In the genomic region with DNA sequence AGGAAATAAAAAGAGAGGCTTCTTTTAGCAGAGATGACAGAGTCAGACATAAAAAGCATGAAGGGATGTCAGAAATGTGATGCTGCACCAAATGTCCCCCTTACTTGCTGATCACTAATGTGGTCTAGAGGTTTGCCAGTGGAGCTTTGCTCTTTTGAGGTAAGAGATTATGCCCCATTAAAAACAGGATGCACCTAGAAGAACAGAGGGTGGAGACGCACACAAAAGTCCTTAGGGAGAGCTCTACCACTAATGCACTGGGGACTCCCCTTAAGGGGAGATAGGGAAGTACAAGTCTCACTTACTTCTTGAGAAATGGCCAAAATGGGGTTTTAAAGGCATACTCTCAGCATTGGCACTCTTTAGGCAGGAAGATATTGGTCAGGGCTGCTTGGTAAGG, we compare ENCODE assay signal across 24 cellular contexts. TPM values are rescaled to one million over a fixed set of nuclear protein-coding genes. Genes with fewer than 3 reads are reported as not detected.
DNase-seq lines count a peak whose midpoint lies in the region; ATAC-seq and TF ChIP-seq lines count a peak whose summit lies in the region.
"Had no signal": no experiment of that assay in that cellular context is flagged by ENCODE, and none has a peak within 500 bp of the region (broad histone marks: within the 10 kb centered on the region; RNA-seq: fewer than 3 reads in every experiment).

No MANE protein-coding gene starts in this region.

- CTCF ChIA-PET in activated B cell treated with CpG ODN at 0.5 μM for 24 hours (lab: Charles Lee), result interaction anchor here (1.3 kb wide), 1 partner anchor 151 kb away, joined by 3 read pairs; no protein-coding TSS in a partner anchor

- no peak for TF ChIP-seq EP300 in stomach (IDR thresholded peaks at IDR 0.05)

- H3K36me3 Mint-ChIP-seq in activated naive CD8-positive, alpha-beta T cell, result no peaks in the 10 kb centered on the region
- no peaks in the 10 kb centered on the region for H3K36me3 Mint-ChIP-seq in activated naive CD8-positive, alpha-beta T cell treated with anti-CD3 and anti-CD28 coated beads, Interleukin-2, amount 50 U/mL, for 24 hours (ENCODE audit: low read depth)
- H3K36me3 Mint-ChIP-seq in IgD-negative memory B cell (no peaks in the 10 kb centered on the region), activated B cell treated with CpG ODN at 0.5 μM for 24 hours (ENCODE audit: low read depth) (no peaks in the 10 kb centered on the region), osteocyte (ENCODE audit: unreplicated experiment) (no peaks in the 10 kb centered on the region)

- no peak overlapping the region for H3K4me3 ChIP-seq in stomach
- H3K4me3 ChIP-seq: heart left ventricle had no signal

- 50 to 87% (median 72%) methylated on average over 1 of the region's 1 CpG for WGBS in stomach, 5 donors

- ATAC-seq in activated naive CD8-positive, alpha-beta T cell treated with anti-CD3 and anti-CD28 coated beads, Interleukin-2, amount 50 U/mL, for 24 hours, result no peak
- peak; percentile 89 for ATAC-seq in activated B cell treated with CpG ODN at 0.5 μM for 24 hours (ENCODE audit: low read depth)
- ATAC-seq: heart left ventricle had no signal

- H3K4me1 ChIP-seq in stomach, result peaks cover 7 to 20% (median 11%) of the 10 kb centered on the region in 4 donors

- H3K27me3 ChIP-seq in stomach, result no peaks in the 10 kb centered on the region
- H3K27me3 ChIP-seq: heart left ventricle had no signal

- TF ChIP-seq POLR2A in stomach (IDR thresholded peaks at IDR 0.05), result no peak

- no peak for DNase-seq in activated naive CD8-positive, alpha-beta T cell treated with anti-CD3 and anti-CD28 coated beads, Interleukin-2, amount 50 U/mL, for 24 hours
- DNase-seq in activated B cell treated with CpG ODN at 0.5 μM for 24 hours (no peak), iPS-NIHi11 (ENCODE audit: low spot score) (no peak), stomach (no peak), osteocyte (ENCODE audit: extremely low spot score, unreplicated experiment) (no peak), EL (no peak)
- DNase-seq: activated CD4-positive, alpha-beta T cell treated with anti-CD3 and anti-CD28 coated beads for 48 hours; activated gamma-delta T cell; anterior cingulate cortex; effector memory CD4-positive, alpha-beta T cell; GOT3; heart left ventricle; nephron progenitor cell; NK-92 treated with Interleukin-12 subunit alpha and Interleukin-12 subunit beta, amount 100 ng/mL, for 24 hours; stimulated activated CD4-positive, alpha-beta T cell treated with anti-CD3 and anti-CD28 coated beads, Interleukin-12 subunit alpha, Interleukin-12 subunit beta, amount 100 ng/mL, for 4 hours had no signal

- POLR2A ChIA-PET in activated B cell treated with CpG ODN at 0.5 μM for 24 hours (lab: Charles Lee), result interaction anchor here (0.6 to 1.0 kb wide), 3 partner anchors 58 to 351 kb away, joined by 3 to 4 read pairs (median 3); no protein-coding TSS in a partner anchor

- H3K27ac Mint-ChIP-seq in activated naive CD8-positive, alpha-beta T cell, result peak overlapping the region; percentile 50
- H3K27ac Mint-ChIP-seq in activated naive CD8-positive, alpha-beta T cell treated with anti-CD3 and anti-CD28 coated beads, Interleukin-2, amount 50 U/mL, for 24 hours, result no peak overlapping the region
- H3K27ac Mint-ChIP-seq in IgD-negative memory B cell (peak overlapping the region in 2 of 3 donors; percentile 46 to 70), activated B cell treated with CpG ODN at 0.5 μM for 24 hours (peak overlapping the region; percentile 60), osteocyte (ENCODE audit: unreplicated experiment) (no peak overlapping the region)
- H3K27ac Mint-ChIP-seq: nephron progenitor cell; stimulated activated naive CD8-positive, alpha-beta T cell treated with anti-CD3 and anti-CD28 coated beads, Interleukin-15, Interleukin-2, amounts not matched to agents 100 ng/mL and 50 ng/mL, for 24 hours; T-helper 2 cell treated with Interferon-gamma antibody and Interleukin-4, amounts not matched to agents 5 μg/mL and 100 μg/mL, for 36 hours had no signal

- H3K9me3 Mint-ChIP-seq in activated naive CD8-positive, alpha-beta T cell (ENCODE audit: low read depth), result no peaks in the 10 kb centered on the region
- no peaks in the 10 kb centered on the region for H3K9me3 Mint-ChIP-seq in activated naive CD8-positive, alpha-beta T cell treated with anti-CD3 and anti-CD28 coated beads, Interleukin-2, amount 50 U/mL, for 24 hours
- H3K9me3 Mint-ChIP-seq in IgD-negative memory B cell, result no peaks in the 10 kb centered on the region
- no peaks in the 10 kb centered on the region for H3K9me3 Mint-ChIP-seq in activated B cell treated with CpG ODN at 0.5 μM for 24 hours
- H3K9me3 Mint-ChIP-seq in osteocyte (ENCODE audit: unreplicated experiment), result no peaks in the 10 kb centered on the region
- H3K9me3 Mint-ChIP-seq: central memory CD8-positive, alpha-beta T cell; stimulated activated naive CD8-positive, alpha-beta T cell treated with anti-CD3 and anti-CD28 coated beads, Interleukin-15, Interleukin-2, amounts not matched to agents 100 ng/mL and 50 ng/mL, for 24 hours; T-helper 2 cell treated with Interferon-gamma antibody and Interleukin-4, amounts not matched to agents 5 μg/mL and 100 μg/mL, for 36 hours had no signal

- H3K36me3 ChIP-seq in stomach, result no peaks in the 10 kb centered on the region
- H3K36me3 ChIP-seq: heart left ventricle had no signal

- no peaks in the 10 kb centered on the region for H3K27me3 Mint-ChIP-seq in activated naive CD8-positive, alpha-beta T cell
- H3K27me3 Mint-ChIP-seq in activated naive CD8-positive, alpha-beta T cell treated with anti-CD3 and anti-CD28 coated beads, Interleukin-2, amount 50 U/mL, for 24 hours, result peaks cover 2% of the 10 kb centered on the region
- H3K27me3 Mint-ChIP-seq in IgD-negative memory B cell (peaks cover 4% of the 10 kb centered on the region), activated B cell treated with CpG ODN at 0.5 μM for 24 hours (no peaks in the 10 kb centered on the region), osteocyte (ENCODE audit: unreplicated experiment) (peaks cover 7% of the 10 kb centered on the region)
- H3K27me3 Mint-ChIP-seq: stimulated activated naive CD8-positive, alpha-beta T cell treated with anti-CD3 and anti-CD28 coated beads, Interleukin-15, Interleukin-2, amounts not matched to agents 100 ng/mL and 50 ng/mL, for 24 hours had no signal

- H3K4me3 Mint-ChIP-seq in activated naive CD8-positive, alpha-beta T cell, result no peak overlapping the region
- H3K4me3 Mint-ChIP-seq in activated naive CD8-positive, alpha-beta T cell treated with anti-CD3 and anti-CD28 coated beads, Interleukin-2, amount 50 U/mL, for 24 hours, result no peak overlapping the region
- H3K4me3 Mint-ChIP-seq in IgD-negative memory B cell, result peak overlapping the region in 2 of 4 donors; percentile 25 to 34
- H3K4me3 Mint-ChIP-seq in activated B cell treated with CpG ODN at 0.5 μM for 24 hours, result no peak overlapping the region
- no peak overlapping the region for H3K4me3 Mint-ChIP-seq in osteocyte (ENCODE audit: unreplicated experiment)
- H3K4me3 Mint-ChIP-seq: central memory CD8-positive, alpha-beta T cell; nephron progenitor cell; stimulated activated naive CD8-positive, alpha-beta T cell treated with anti-CD3 and anti-CD28 coated beads, Interleukin-15, Interleukin-2, amounts not matched to agents 100 ng/mL and 50 ng/mL, for 24 hours; T-helper 2 cell treated with Interferon-gamma antibody and Interleukin-4, amounts not matched to agents 5 μg/mL and 100 μg/mL, for 36 hours had no signal

- H3K9me3 ChIP-seq in stomach, result no peaks in the 10 kb centered on the region
- H3K9me3 ChIP-seq: heart left ventricle had no signal

- H3K4me1 Mint-ChIP-seq in activated naive CD8-positive, alpha-beta T cell (ENCODE audit: low read depth), result peaks cover 51% of the 10 kb centered on the region
- H3K4me1 Mint-ChIP-seq in activated naive CD8-positive, alpha-beta T cell treated with anti-CD3 and anti-CD28 coated beads, Interleukin-2, amount 50 U/mL, for 24 hours, result peaks cover 57% of the 10 kb centered on the region
- H3K4me1 Mint-ChIP-seq in IgD-negative memory B cell (peaks cover 6 to 14% (median 13%) of the 10 kb centered on the region in 3 donors), activated B cell treated with CpG ODN at 0.5 μM for 24 hours (peaks cover 35% of the 10 kb centered on the region), osteocyte (ENCODE audit: unreplicated experiment) (peaks cover 18% of the 10 kb centered on the region)
- H3K4me1 Mint-ChIP-seq: central memory CD8-positive, alpha-beta T cell had no signal

- no peak overlapping the region for H3K27ac ChIP-seq in stomach

- TF ChIP-seq CTCF in activated B cell treated with CpG ODN at 0.5 μM for 24 hours (IDR thresholded peaks at IDR 0.05) (no peak), stomach (IDR thresholded peaks at IDR 0.05) (no peak), osteocyte (IDR thresholded peaks at IDR 0.05) (no peak)

- intact Hi-C loops in activated B cell treated with CpG ODN at 0.5 μM for 24 hours (cut with micrococcal nuclease) (loop anchor here (2.0 kb wide), 1 partner anchor 20 kb away; no protein-coding TSS in a partner anchor), stomach (cut with DNase I; ENCODE audit: low total_unique reads) (loop anchor here (10.0 kb wide), 1 partner anchor 360 kb away; no protein-coding TSS in a partner anchor)

RNA-seq across cellular contexts. Expression of a gene that starts 16.8 kb away (rescaled TPM):
- polyA plus RNA-seq in IgD-negative memory B cell (not detected), stomach (not detected)
- total RNA-seq in activated B cell treated with CpG ODN at 0.5 μM for 24 hours (not detected in 2 replicates), stomach (not detected), osteocyte (not detected in 2 replicates)
- total RNA-seq: fibroblast of lung, heart left ventricle, lung microvascular endothelial cell, Right ventricle myocardium superior, urinary bladder had no signal
- polyA plus RNA-seq: fibroblast of lung, heart left ventricle, urinary bladder had no signal

RNA-seq across cellular contexts. Expression of a gene that starts 25.5 kb away (rescaled TPM):
- polyA plus RNA-seq in IgD-negative memory B cell (not detected), stomach (not detected)
- total RNA-seq in activated B cell treated with CpG ODN at 0.5 μM for 24 hours (not detected in 2 replicates), stomach (1 to 10 TPM in 1 of 5 donors, not detected in 4; 2.8 TPM), osteocyte (not detected in 2 replicates)
- total RNA-seq: fibroblast of lung, heart left ventricle, lung microvascular endothelial cell, Right ventricle myocardium superior, urinary bladder had no signal
- polyA plus RNA-seq: heart left ventricle, urinary bladder had no signal

Comparison
In these comparisons a context has a peak if more than half of its experiments do, and no peak if none do; other contexts are left out.
1. H3K27ac Mint-ChIP-seq: peak in activated naive CD8-positive, alpha-beta T cell (single experiment), IgD-negative memory B cell (2 of 3) and activated B cell treated with CpG ODN at 0.5 μM for 24 hours (single experiment); none in activated naive CD8-positive, alpha-beta T cell treated with anti-CD3 and anti-CD28 coated beads, Interleukin-2, amount 50 U/mL, for 24 hours (single experiment) and osteocyte (single experiment).